Comparison of ENCODE assay signal across 8 cellular contexts in genomic region chr10:98060079-98060478, GRCh38. TPM values are rescaled to one million over a fixed set of nuclear protein-coding genes. Genes with fewer than 3 reads are reported as not detected.
"Had no signal": no experiment of that assay in that cellular context is flagged by ENCODE, and none has a peak within 500 bp of the region (broad histone marks: within the 10 kb centered on the region; RNA-seq: fewer than 3 reads in every experiment).

No MANE protein-coding gene starts in this region.

- H3K4me3 ChIP-seq: GM12878 had no signal

- FAIRE-seq: G401.6, GM12878, GM12891, GM12892, GM18507, GM19239 had no signal

- DNase-seq: GDM1, GF-D8 had no signal

- ATAC-seq: GM12878 had no signal

RNA-seq across cellular contexts. Expression of gene CRTAC1, which starts 29.7 kb away (rescaled TPM):
- polyA plus RNA-seq: GM12878 had no signal
